26 cellular contexts compared by ENCODE assay signal in the genomic region with DNA sequence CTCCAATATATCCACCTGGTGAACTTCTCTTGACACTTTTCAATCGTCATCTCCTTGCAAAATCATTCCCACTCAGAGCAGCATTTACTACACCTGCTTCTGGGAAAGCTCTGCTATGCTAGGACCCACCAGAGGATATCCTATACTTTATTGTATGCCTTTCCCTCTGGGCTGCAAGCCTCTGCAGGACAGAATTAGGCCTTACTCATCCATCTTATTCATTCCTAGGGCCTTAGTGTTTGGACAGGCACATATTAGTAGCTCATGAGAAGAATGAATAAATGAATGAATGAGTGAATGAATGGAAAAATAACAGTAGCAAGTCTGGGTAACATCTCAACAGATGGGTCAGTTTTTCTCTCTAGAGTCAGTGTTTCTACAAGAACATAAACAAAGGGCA.
"Had no signal": no experiment of that assay in that cellular context is flagged by ENCODE, and none has a peak within 500 bp of the region (broad histone marks: within the 10 kb centered on the region; RNA-seq: fewer than 3 reads in every experiment).

No MANE protein-coding gene starts in this region.

- H3K4me3 Mint-ChIP-seq: immature natural killer cell; mesothelial cell of epicardium; naive B cell; natural killer cell treated with Interleukin-12 subunit alpha and Interleukin-12 subunit beta and Interleukin-15 and Interleukin-18, amount 100 ng/mL, for 72 hours; stimulated activated memory B cell treated with anti-CD40 and anti-IgM and Interleukin-4, amounts not matched to agents 10 μg/mL and 1 μg/mL and 100 μg/mL, for 72 hours; stimulated activated naive CD8-positive, alpha-beta T cell treated with anti-CD3 and anti-CD28 coated beads, Interleukin-15, amount 100 ng/mL, for 72 hours; type B pancreatic cell had no signal

- H3K27me3 Mint-ChIP-seq: stimulated activated memory B cell treated with anti-CD40 and anti-IgM and Interleukin-4, amounts not matched to agents 10 μg/mL and 1 μg/mL and 100 μg/mL, for 72 hours; stimulated activated naive CD8-positive, alpha-beta T cell treated with anti-CD3 and anti-CD28 coated beads, Interleukin-15, amount 100 ng/mL, for 72 hours had no signal

- H3K27me3 ChIP-seq: left lung, ovary, right atrium auricular region, right lobe of liver, tibial nerve, uterus had no signal

- H3K36me3 Mint-ChIP-seq: immature natural killer cell; mesothelial cell of epicardium; naive B cell; natural killer cell treated with Interleukin-12 subunit alpha and Interleukin-12 subunit beta and Interleukin-15 and Interleukin-18, amount 100 ng/mL, for 72 hours; stimulated activated memory B cell treated with anti-CD40 and anti-IgM and Interleukin-4, amounts not matched to agents 10 μg/mL and 1 μg/mL and 100 μg/mL, for 72 hours had no signal

- H3K4me3 ChIP-seq: left lung, lower lobe of right lung, ovary, right atrium auricular region, right lobe of liver, smooth muscle cell, tibial nerve, uterus had no signal

- H3K4me1 ChIP-seq: right lobe of liver, uterus had no signal

- H3K9me3 ChIP-seq: left lung, lower lobe of right lung, ovary, right atrium auricular region, right lobe of liver, tibial nerve, uterus had no signal

- H3K9me3 Mint-ChIP-seq: mesothelial cell of epicardium; natural killer cell treated with Interleukin-12 subunit alpha and Interleukin-12 subunit beta and Interleukin-15 and Interleukin-18, amount 100 ng/mL, for 72 hours; stimulated activated memory B cell treated with anti-CD40 and anti-IgM and Interleukin-4, amounts not matched to agents 10 μg/mL and 1 μg/mL and 100 μg/mL, for 72 hours; stimulated activated naive CD8-positive, alpha-beta T cell treated with anti-CD3 and anti-CD28 coated beads, Interleukin-15, amount 100 ng/mL, for 72 hours; type B pancreatic cell had no signal

- H3K27ac Mint-ChIP-seq: immature natural killer cell; mesothelial cell of epicardium; naive B cell; natural killer cell treated with Interleukin-12 subunit alpha and Interleukin-12 subunit beta and Interleukin-15 and Interleukin-18, amount 100 ng/mL, for 72 hours; progenitor cell of endocrine pancreas; stimulated activated memory B cell treated with anti-CD40 and anti-IgM and Interleukin-4, amounts not matched to agents 10 μg/mL and 1 μg/mL and 100 μg/mL, for 72 hours; stimulated activated naive CD8-positive, alpha-beta T cell treated with anti-CD3 and anti-CD28 coated beads, Interleukin-15, amount 100 ng/mL, for 72 hours; type B pancreatic cell had no signal

- H3K4me2 ChIP-seq: smooth muscle cell had no signal

- H3K36me3 ChIP-seq: left lung, lower lobe of right lung, ovary, right atrium auricular region, right lobe of liver, tibial nerve, uterus had no signal

- H3K4me1 Mint-ChIP-seq: immature natural killer cell; naive B cell; stimulated activated naive CD8-positive, alpha-beta T cell treated with anti-CD3 and anti-CD28 coated beads, Interleukin-15, amount 100 ng/mL, for 72 hours had no signal

- ATAC-seq: left colon; lower lobe of right lung; natural killer cell treated with Interleukin-12 subunit alpha and Interleukin-12 subunit beta and Interleukin-15 and Interleukin-18, amount 100 ng/mL, for 72 hours; right lobe of liver; stimulated activated memory B cell treated with anti-CD40 and anti-IgM and Interleukin-4, amounts not matched to agents 10 μg/mL and 1 μg/mL and 100 μg/mL, for 72 hours; stimulated activated naive CD8-positive, alpha-beta T cell treated with anti-CD3 and anti-CD28 coated beads, Interleukin-15, amount 100 ng/mL, for 72 hours had no signal

- H3K27ac ChIP-seq: left lung, lower lobe of right lung, ovary, right atrium auricular region, right lobe of liver, tibial nerve, uterus had no signal

- DNase-seq: hypothalamus; immature natural killer cell; kidney; left colon; left lung; lower lobe of right lung; mesendoderm; naive B cell; ovary; right lobe of liver; stimulated activated CD4-positive, alpha-beta T cell treated with anti-CD3 and anti-CD28 coated beads, Interleukin-1b, Interleukin-23, amount 100 ng/mL, for 48 hours; stimulated activated CD4-positive, alpha-beta T cell treated with anti-CD3 and anti-CD28 coated beads, Interleukin-2, amount 100 ng/mL, for 48 hours; stimulated activated CD4-positive, alpha-beta T cell treated with anti-CD3 and anti-CD28 coated beads, Interleukin-4, amount 100 ng/mL, for 4 hours; stimulated activated CD8-positive, alpha-beta memory T cell treated with anti-CD3 and anti-CD28 coated beads, Interleukin-4, amount 100 ng/mL, for 48 hours; stimulated activated naive CD4-positive, alpha-beta T cell treated with Interleukin-2 at 50 U/mL for 16 hours; stimulated activated naive CD8-positive, alpha-beta T cell treated with anti-CD3 and anti-CD28 coated beads, Interleukin-15, amount 100 ng/mL, for 72 hours; substantia nigra; uterus had no signal
